In the genomic region with DNA sequence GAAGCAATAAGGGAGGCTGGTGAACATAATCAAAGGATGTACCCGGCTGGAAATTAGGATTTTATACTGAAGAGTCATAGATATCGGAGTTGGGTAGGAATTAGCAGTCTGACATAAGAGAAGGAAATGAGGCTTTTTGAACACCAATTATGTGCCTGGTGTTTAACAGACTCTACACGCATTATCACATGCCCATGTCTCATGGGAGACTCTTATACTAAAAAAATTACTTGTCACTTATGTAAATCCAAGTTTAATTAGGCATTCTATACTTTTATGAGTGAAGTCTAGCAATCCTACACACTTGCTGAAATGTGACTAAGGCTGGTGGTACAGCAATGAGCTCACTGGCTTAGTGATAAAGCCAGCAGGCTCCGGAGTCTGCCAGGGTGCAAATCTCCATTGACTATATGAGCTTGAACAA, we compare ENCODE assay signal across 1 cellular context.
TF ChIP-seq lines count a peak whose summit lies in the region.

No MANE protein-coding gene starts in this region.

TF ChIP-seq in GM23338, 12 proteins besides CTCF, POLR2A, EP300 and RAD21 (continued from another document):
- TF ChIP-seq, protein P1, sequence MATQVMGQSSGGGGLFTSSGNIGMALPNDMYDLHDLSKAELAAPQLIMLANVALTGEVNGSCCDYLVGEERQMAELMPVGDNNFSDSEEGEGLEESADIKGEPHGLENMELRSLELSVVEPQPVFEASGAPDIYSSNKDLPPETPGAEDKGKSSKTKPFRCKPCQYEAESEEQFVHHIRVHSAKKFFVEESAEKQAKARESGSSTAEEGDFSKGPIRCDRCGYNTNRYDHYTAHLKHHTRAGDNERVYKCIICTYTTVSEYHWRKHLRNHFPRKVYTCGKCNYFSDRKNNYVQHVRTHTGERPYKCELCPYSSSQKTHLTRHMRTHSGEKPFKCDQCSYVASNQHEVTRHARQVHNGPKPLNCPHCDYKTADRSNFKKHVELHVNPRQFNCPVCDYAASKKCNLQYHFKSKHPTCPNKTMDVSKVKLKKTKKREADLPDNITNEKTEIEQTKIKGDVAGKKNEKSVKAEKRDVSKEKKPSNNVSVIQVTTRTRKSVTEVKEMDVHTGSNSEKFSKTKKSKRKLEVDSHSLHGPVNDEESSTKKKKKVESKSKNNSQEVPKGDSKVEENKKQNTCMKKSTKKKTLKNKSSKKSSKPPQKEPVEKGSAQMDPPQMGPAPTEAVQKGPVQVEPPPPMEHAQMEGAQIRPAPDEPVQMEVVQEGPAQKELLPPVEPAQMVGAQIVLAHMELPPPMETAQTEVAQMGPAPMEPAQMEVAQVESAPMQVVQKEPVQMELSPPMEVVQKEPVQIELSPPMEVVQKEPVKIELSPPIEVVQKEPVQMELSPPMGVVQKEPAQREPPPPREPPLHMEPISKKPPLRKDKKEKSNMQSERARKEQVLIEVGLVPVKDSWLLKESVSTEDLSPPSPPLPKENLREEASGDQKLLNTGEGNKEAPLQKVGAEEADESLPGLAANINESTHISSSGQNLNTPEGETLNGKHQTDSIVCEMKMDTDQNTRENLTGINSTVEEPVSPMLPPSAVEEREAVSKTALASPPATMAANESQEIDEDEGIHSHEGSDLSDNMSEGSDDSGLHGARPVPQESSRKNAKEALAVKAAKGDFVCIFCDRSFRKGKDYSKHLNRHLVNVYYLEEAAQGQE (IDR thresholded peaks at IDR 0.05; ENCODE audit: unreplicated experiment), result no peak
- TF ChIP-seq ZNF331 (CRISPR knock-in tag; IDR thresholded peaks at IDR 0.05; ENCODE audit: low read depth) (no peak), STAT1 (IDR thresholded peaks at IDR 0.05; ENCODE audit: unreplicated experiment) (no peak), JUNB (IDR thresholded peaks at IDR 0.05; ENCODE audit: unreplicated experiment) (no peak)
- TF ChIP-seq, protein P2, sequence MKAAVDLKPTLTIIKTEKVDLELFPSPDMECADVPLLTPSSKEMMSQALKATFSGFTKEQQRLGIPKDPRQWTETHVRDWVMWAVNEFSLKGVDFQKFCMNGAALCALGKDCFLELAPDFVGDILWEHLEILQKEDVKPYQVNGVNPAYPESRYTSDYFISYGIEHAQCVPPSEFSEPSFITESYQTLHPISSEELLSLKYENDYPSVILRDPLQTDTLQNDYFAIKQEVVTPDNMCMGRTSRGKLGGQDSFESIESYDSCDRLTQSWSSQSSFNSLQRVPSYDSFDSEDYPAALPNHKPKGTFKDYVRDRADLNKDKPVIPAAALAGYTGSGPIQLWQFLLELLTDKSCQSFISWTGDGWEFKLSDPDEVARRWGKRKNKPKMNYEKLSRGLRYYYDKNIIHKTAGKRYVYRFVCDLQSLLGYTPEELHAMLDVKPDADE (IDR thresholded peaks at IDR 0.05), result no peak
